ENCODE assay signal across 20 cellular contexts in genomic region chr3:51679777-51680176, GRCh38. TPM values are rescaled to one million over a fixed set of nuclear protein-coding genes. Genes with fewer than 3 reads are reported as not detected.
DNase-seq lines count a peak whose midpoint lies in the region; ATAC-seq and TF ChIP-seq lines count a peak whose summit lies in the region.
"Had no signal": no experiment of that assay in that cellular context is flagged by ENCODE, and none has a peak within 500 bp of the region (broad histone marks: within the 10 kb centered on the region; RNA-seq: fewer than 3 reads in every experiment).

No MANE protein-coding gene starts in this region.

- POLR2A ChIA-PET in CD4-positive, alpha-beta memory T cell (lab: Charles Lee; ENCODE audit: partially characterized antibody): interaction anchor here (6.1 to 11.0 kb wide), 2 partner anchors 8 to 179 kb away, joined by 111 to 251 read pairs; partner anchors contain the start of genes DCAF1 and TEX264
- POLR2A ChIA-PET in activated CD8-positive, alpha-beta T cell treated with anti-CD3 and anti-CD28 coated beads for 36 hours (lab: Charles Lee): interaction anchor here (1.0 to 3.4 kb wide), 3 partner anchors 10 to 180 kb away, joined by 3 to 16 read pairs (median 3); partner anchors contain the start of genes DCAF1 and TEX264
- POLR2A ChIA-PET in naive thymus-derived CD4-positive, alpha-beta T cell (lab: Charles Lee): interaction anchor here (3.8 to 5.6 kb wide), 2 partner anchors 8 to 179 kb away, joined by 49 to 66 read pairs; partner anchors contain the start of genes DCAF1 and TEX264

- no peak for ATAC-seq in activated CD8-positive, alpha-beta T cell treated with anti-CD3 and anti-CD28 coated beads for 36 hours
- ATAC-seq in naive thymus-derived CD4-positive, alpha-beta T cell: no peak
- no peak for ATAC-seq in GM19324 (IDR thresholded peaks at IDR 0.05; ENCODE audit: low FRiP score, unreplicated experiment)
- ATAC-seq: foreskin keratinocyte, left lobe of liver had no signal

- intact Hi-C loops in CD4-positive, alpha-beta memory T cell (cut with micrococcal nuclease): loop anchor here (2.0 to 10.0 kb wide), 2 partner anchors 63 to 125 kb away; no protein-coding TSS in a partner anchor
- intact Hi-C loops in activated CD8-positive, alpha-beta T cell treated with anti-CD3 and anti-CD28 coated beads for 36 hours (cut with micrococcal nuclease): loop anchor here (5.0 to 10.0 kb wide), 2 partner anchors 177 to 295 kb away; partner anchors contain the start of genes DCAF1 and MANF
- intact Hi-C loops in naive thymus-derived CD4-positive, alpha-beta T cell (cut with micrococcal nuclease): loop anchor here in 1 of 2 donors (10.0 kb wide), 1 partner anchor 855 kb away; the partner anchor contains the start of genes NT5DC2 and UQCC5
- intact Hi-C loops in Calu3 (cut with micrococcal nuclease; ENCODE audit: unreplicated experiment): loop anchor here (5.0 kb wide), 2 partner anchors 37 to 177 kb away; partner anchors contain the start of gene DCAF1

- no peaks in the 10 kb centered on the region for H3K9me3 Mint-ChIP-seq in T-helper 2 cell treated with Interferon-gamma antibody and Interleukin-4, amounts not matched to agents 5 μg/mL and 100 μg/mL, for 36 hours
- H3K9me3 Mint-ChIP-seq in CD4-positive, alpha-beta memory T cell: no peaks in the 10 kb centered on the region
- H3K9me3 Mint-ChIP-seq in activated CD8-positive, alpha-beta T cell treated with anti-CD3 and anti-CD28 coated beads for 36 hours: no peaks in the 10 kb centered on the region
- H3K9me3 Mint-ChIP-seq in naive thymus-derived CD4-positive, alpha-beta T cell: peaks cover 0 to 2% (median 0%) of the 10 kb centered on the region in 11 donors
- H3K9me3 Mint-ChIP-seq in Calu3 (ENCODE audit: low read depth, unreplicated experiment): no peaks in the 10 kb centered on the region
- H3K9me3 Mint-ChIP-seq: H9 had no signal

- BruUV-seq in Calu3 (replicated peaks; lab: Mats Ljungman, UMichigan): no TSS peak

- peaks cover 18% of the 10 kb centered on the region for H3K36me3 ChIP-seq in CD4-positive, alpha-beta memory T cell (ENCODE audit: insufficient read depth, low read length)
- H3K36me3 ChIP-seq in naive thymus-derived CD4-positive, alpha-beta T cell (ENCODE audit: control insufficient read depth in 2 of 3, insufficient read depth in 3 of 3, low read length in 3 of 3): peaks cover 0 to 38% (median 0%) of the 10 kb centered on the region in 3 experiments
- H3K36me3 ChIP-seq: colonic mucosa had no signal

- no peak overlapping the region for H3K4me3 Mint-ChIP-seq in T-helper 2 cell treated with Interferon-gamma antibody and Interleukin-4, amounts not matched to agents 5 μg/mL and 100 μg/mL, for 36 hours
- H3K4me3 Mint-ChIP-seq in CD4-positive, alpha-beta memory T cell: peak overlapping the region in 2 of 8 donors; percentile 31 to 35
- H3K4me3 Mint-ChIP-seq in activated CD8-positive, alpha-beta T cell treated with anti-CD3 and anti-CD28 coated beads for 36 hours: no peak overlapping the region
- peak overlapping the region in 3 of 10 donors; percentile 18 to 73 (median 45) for H3K4me3 Mint-ChIP-seq in naive thymus-derived CD4-positive, alpha-beta T cell
- no peak overlapping the region for H3K4me3 Mint-ChIP-seq in Calu3 (ENCODE audit: low read depth, unreplicated experiment)
- H3K4me3 Mint-ChIP-seq: H9 had no signal

- no peaks in the 10 kb centered on the region for H3K9me3 ChIP-seq in CD4-positive, alpha-beta memory T cell (ENCODE audit: control insufficient read depth in 1 of 2, low read length in 2 of 2)
- no peaks in the 10 kb centered on the region for H3K9me3 ChIP-seq in naive thymus-derived CD4-positive, alpha-beta T cell (ENCODE audit: control insufficient read depth in 2 of 3, low read length in 3 of 3)
- H3K9me3 ChIP-seq: colonic mucosa, tibial artery had no signal

- no peaks in the 10 kb centered on the region for H3K27me3 ChIP-seq in CD4-positive, alpha-beta memory T cell (ENCODE audit: insufficient read depth, low read length)
- no peaks in the 10 kb centered on the region for H3K27me3 ChIP-seq in naive thymus-derived CD4-positive, alpha-beta T cell (ENCODE audit: control insufficient read depth in 2 of 2, insufficient read depth in 2 of 2, low read length in 2 of 2)
- H3K27me3 ChIP-seq: colonic mucosa, foreskin keratinocyte, tibial artery had no signal

- H3K36me3 Mint-ChIP-seq in T-helper 2 cell treated with Interferon-gamma antibody and Interleukin-4, amounts not matched to agents 5 μg/mL and 100 μg/mL, for 36 hours (ENCODE audit: low read depth): peaks cover 49% of the 10 kb centered on the region
- peaks cover 25 to 37% of the 10 kb centered on the region in 2 donors for H3K36me3 Mint-ChIP-seq in CD4-positive, alpha-beta memory T cell
- peaks cover 24% of the 10 kb centered on the region for H3K36me3 Mint-ChIP-seq in activated CD8-positive, alpha-beta T cell treated with anti-CD3 and anti-CD28 coated beads for 36 hours (ENCODE audit: low read depth)
- peaks cover 4 to 38% (median 18%) of the 10 kb centered on the region in 5 donors for H3K36me3 Mint-ChIP-seq in naive thymus-derived CD4-positive, alpha-beta T cell
- H3K36me3 Mint-ChIP-seq in Calu3 (ENCODE audit: insufficient read depth, unreplicated experiment): no peaks in the 10 kb centered on the region

- H3K27ac ChIP-seq in CD4-positive, alpha-beta memory T cell (ENCODE audit: low read depth, low read length): no peak overlapping the region
- H3K27ac ChIP-seq in naive thymus-derived CD4-positive, alpha-beta T cell (ENCODE audit: low read depth, low read length): peak overlapping the region; percentile 63
- H3K27ac ChIP-seq: foreskin keratinocyte, tibial artery had no signal

- H3K4me1 Mint-ChIP-seq in T-helper 2 cell treated with Interferon-gamma antibody and Interleukin-4, amounts not matched to agents 5 μg/mL and 100 μg/mL, for 36 hours (ENCODE audit: low read depth): peaks cover 79% of the 10 kb centered on the region
- peaks cover 69 to 98% (median 87%) of the 10 kb centered on the region in 4 donors for H3K4me1 Mint-ChIP-seq in CD4-positive, alpha-beta memory T cell
- peaks cover 84% of the 10 kb centered on the region for H3K4me1 Mint-ChIP-seq in activated CD8-positive, alpha-beta T cell treated with anti-CD3 and anti-CD28 coated beads for 36 hours (ENCODE audit: low read depth)
- peaks cover 75 to 100% (median 97%) of the 10 kb centered on the region in 7 donors for H3K4me1 Mint-ChIP-seq in naive thymus-derived CD4-positive, alpha-beta T cell
- H3K4me1 Mint-ChIP-seq in Calu3 (ENCODE audit: low read depth, unreplicated experiment): peaks cover 19% of the 10 kb centered on the region

- CTCF ChIA-PET in CD4-positive, alpha-beta memory T cell (lab: Charles Lee; ENCODE audit: partially characterized antibody): interaction anchor here (0.9 to 7.2 kb wide), 5 partner anchors 10 to 290 kb away, joined by 3 to 244 read pairs (median 12); partner anchors contain the start of gene DCAF1
- CTCF ChIA-PET in activated CD8-positive, alpha-beta T cell treated with anti-CD3 and anti-CD28 coated beads for 36 hours (lab: Charles Lee): interaction anchor here (0.8 to 10.2 kb wide), 5 partner anchors 10 to 178 kb away, joined by 3 to 161 read pairs (median 10); partner anchors contain the start of gene DCAF1
- CTCF ChIA-PET in naive thymus-derived CD4-positive, alpha-beta T cell (lab: Charles Lee): interaction anchor here (0.6 to 7.9 kb wide), 3 partner anchors 10 to 302 kb away, joined by 10 to 137 read pairs (median 83); partner anchors contain the start of genes DCAF1 and TEX264
- CTCF ChIA-PET in Calu3 (lab: Charles Lee): no interaction called here

- no peaks in the 10 kb centered on the region for H3K27me3 Mint-ChIP-seq in T-helper 2 cell treated with Interferon-gamma antibody and Interleukin-4, amounts not matched to agents 5 μg/mL and 100 μg/mL, for 36 hours (ENCODE audit: low read depth)
- H3K27me3 Mint-ChIP-seq in CD4-positive, alpha-beta memory T cell: no peaks in the 10 kb centered on the region
- H3K27me3 Mint-ChIP-seq in activated CD8-positive, alpha-beta T cell treated with anti-CD3 and anti-CD28 coated beads for 36 hours: no peaks in the 10 kb centered on the region
- H3K27me3 Mint-ChIP-seq in naive thymus-derived CD4-positive, alpha-beta T cell: no peaks in the 10 kb centered on the region
- H3K27me3 Mint-ChIP-seq in Calu3 (ENCODE audit: unreplicated experiment): no peaks in the 10 kb centered on the region

- no peak for TF ChIP-seq CTCF in activated CD8-positive, alpha-beta T cell treated with anti-CD3 and anti-CD28 coated beads for 36 hours (IDR thresholded peaks at IDR 0.05)
- TF ChIP-seq CTCF in Calu3 (IDR thresholded peaks at IDR 0.05; ENCODE audit: unreplicated experiment): no peak

- no peak for DNase-seq in T-helper 2 cell treated with Interferon-gamma antibody and Interleukin-4, amounts not matched to agents 5 μg/mL and 100 μg/mL, for 36 hours (ENCODE audit: low spot score)
- DNase-seq in T-helper 2 cell (no peak), Calu3 (no peak)
- no peak for DNase-seq in CD4-positive, alpha-beta memory T cell
- no peak for DNase-seq in activated CD8-positive, alpha-beta T cell treated with anti-CD3 and anti-CD28 coated beads for 36 hours
- DNase-seq in naive thymus-derived CD4-positive, alpha-beta T cell: no peak
- no peak for DNase-seq in stimulated activated CD4-positive, alpha-beta T cell treated with anti-CD3 and anti-CD28 coated beads, Interleukin-2, amount 100 ng/mL, for 24 hours
- DNase-seq: 8988T; activated CD4-positive, CD25-positive, alpha-beta regulatory T cell treated with anti-CD3 and anti-CD28 coated beads, Interleukin-2, amount 50 U/mL, for 72 hours; C1 segment of cervical spinal cord; colonic mucosa; foreskin keratinocyte; H9; NCI-H1092 treated with DMSO at 0.1 percent for 48 hours; NCI-H2107; NCI-H524; SIG-M5; tibial artery had no signal

- H3K4me3 ChIP-seq in CD4-positive, alpha-beta memory T cell (ENCODE audit: low read length in 2 of 2): no peak overlapping the region
- H3K4me3 ChIP-seq in naive thymus-derived CD4-positive, alpha-beta T cell (ENCODE audit: low read length): no peak overlapping the region
- H3K4me3 ChIP-seq: colonic mucosa, tibial artery had no signal

- H3K27ac Mint-ChIP-seq in T-helper 2 cell treated with Interferon-gamma antibody and Interleukin-4, amounts not matched to agents 5 μg/mL and 100 μg/mL, for 36 hours: peak overlapping the region; percentile 60
- H3K27ac Mint-ChIP-seq in CD4-positive, alpha-beta memory T cell: peak overlapping the region in 4 of 7 donors; percentile 48 to 92 (median 84)
- peak overlapping the region; percentile 10 for H3K27ac Mint-ChIP-seq in activated CD8-positive, alpha-beta T cell treated with anti-CD3 and anti-CD28 coated beads for 36 hours
- H3K27ac Mint-ChIP-seq in naive thymus-derived CD4-positive, alpha-beta T cell: peak overlapping the region in 8 of 9 donors; percentile 42 to 91 (median 75)
- no peak overlapping the region for H3K27ac Mint-ChIP-seq in Calu3 (ENCODE audit: unreplicated experiment)
- H3K27ac Mint-ChIP-seq: H9 had no signal

- H3K4me1 ChIP-seq in CD4-positive, alpha-beta memory T cell (ENCODE audit: insufficient read depth, low read length): peaks cover 100% of the 10 kb centered on the region
- peaks cover 75 to 81% of the 10 kb centered on the region in 2 donors for H3K4me1 ChIP-seq in naive thymus-derived CD4-positive, alpha-beta T cell (ENCODE audit: control insufficient read depth in 2 of 2, insufficient read depth in 2 of 2, low read length in 2 of 2)

RNA-seq across cellular contexts. Expression of gene TEX264, which starts 8.7 kb away (rescaled TPM):
- 10 to 100 TPM; 40.0 to 40.9 TPM for total RNA-seq in CD4-positive, alpha-beta memory T cell
- 100 to 1,000 TPM; 110 to 138 TPM for polyA plus RNA-seq in CD4-positive, alpha-beta memory T cell
- total RNA-seq in activated CD8-positive, alpha-beta T cell treated with anti-CD3 and anti-CD28 coated beads for 36 hours: 10 to 100 TPM; 24.9 to 26.0 TPM
- total RNA-seq in naive thymus-derived CD4-positive, alpha-beta T cell: 10 to 100 TPM; 34.4 to 65.0 (median 41.7) TPM
- 100 to 1,000 TPM in 1 of 2 donors, 10 to 100 TPM in 1; 92.9 to 115 TPM for polyA plus RNA-seq in naive thymus-derived CD4-positive, alpha-beta T cell
- 37.0 and 44.9 TPM in 2 replicates for total RNA-seq in Calu3 (2022)

RNA-seq across cellular contexts. Expression of gene GRM2, which starts 27.1 kb away (rescaled TPM):
- total RNA-seq in CD4-positive, alpha-beta memory T cell: 1 to 10 TPM; 1.1 to 1.9 TPM
- polyA plus RNA-seq in CD4-positive, alpha-beta memory T cell: under 1 TPM in 1 of 2 donors, not detected in 1; 0.07 TPM
- total RNA-seq in activated CD8-positive, alpha-beta T cell treated with anti-CD3 and anti-CD28 coated beads for 36 hours: under 1 TPM; 0.20 to 0.22 TPM
- 1 to 10 TPM; 1.3 to 5.1 (median 3.3) TPM for total RNA-seq in naive thymus-derived CD4-positive, alpha-beta T cell
- polyA plus RNA-seq in naive thymus-derived CD4-positive, alpha-beta T cell: under 1 TPM in 1 of 2 donors, not detected in 1; 0.14 TPM
- total RNA-seq in Calu3 (2022): 0.57 and 0.81 TPM in 2 replicates
- total RNA-seq: foreskin keratinocyte had no signal
